ENCODE assay signal across 1 cellular context in genomic region chr5:109739741-109740140, GRCh38.
TF ChIP-seq lines count a peak whose summit lies in the region.

No MANE protein-coding gene starts in this region.

TF ChIP-seq in GM23338, 12 proteins besides CTCF, POLR2A, EP300 and RAD21 (continued from another document):
- peak; percentile 69; the same call in 1 of the 2 replicates for TF ChIP-seq CREB1 (CRISPR knock-in tag; IDR thresholded peaks at IDR 0.05; ENCODE audit: low read depth)
